ENCODE assay signal across 10 cellular contexts in the genomic region with DNA sequence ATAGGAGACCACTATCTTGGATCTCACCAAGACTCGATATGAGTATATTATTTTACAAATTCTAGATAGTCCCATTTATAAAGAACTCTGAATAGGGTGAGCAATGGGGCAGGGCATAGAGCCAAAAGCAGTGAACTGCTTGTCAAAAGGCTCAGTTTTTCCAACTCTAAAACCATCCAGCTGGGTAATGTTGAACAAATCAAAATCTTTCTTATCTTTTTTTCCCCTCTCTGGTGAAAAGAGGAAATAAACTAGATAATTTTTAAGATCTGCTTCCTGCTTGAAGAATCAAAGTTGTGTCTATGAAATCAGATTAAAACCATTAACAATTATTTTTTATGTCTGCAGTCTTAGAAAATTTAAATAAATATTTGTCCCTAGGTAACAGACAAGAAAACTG.
DNase-seq lines count a peak whose midpoint lies in the region; ATAC-seq and TF ChIP-seq lines count a peak whose summit lies in the region.
"Had no signal": no experiment of that assay in that cellular context is flagged by ENCODE, and none has a peak within 500 bp of the region (broad histone marks: within the 10 kb centered on the region; RNA-seq: fewer than 3 reads in every experiment).

No MANE protein-coding gene starts in this region.

- no peaks in the 10 kb centered on the region for H3K27me3 ChIP-seq in upper lobe of left lung

- ATAC-seq in upper lobe of left lung (ENCODE audit: low FRiP score in 2 of 2) = peak in 1 of 2 donors; percentile 34
- no peak for ATAC-seq in GM21825 (IDR thresholded peaks at IDR 0.05; ENCODE audit: unreplicated experiment)

- no peak for TF ChIP-seq POLR2A in upper lobe of left lung (IDR thresholded peaks at IDR 0.05)

- TF ChIP-seq CTCF in choroid plexus epithelial cell (conservative IDR thresholded peaks at IDR 0.05; ENCODE audit: low read depth, low read length) (no peak), upper lobe of left lung (IDR thresholded peaks at IDR 0.05) (no peak)

- no peaks in the 10 kb centered on the region for H3K36me3 Mint-ChIP-seq in activated T-cell treated with anti-CD3 and anti-CD28 coated beads, Interleukin-2, amount 50 U/mL, for 24 hours (ENCODE audit: low read depth)
- H3K36me3 Mint-ChIP-seq in T-helper 2 cell treated with Interferon-gamma antibody and Interleukin-4, amounts not matched to agents 5 μg/mL and 100 μg/mL, for 36 hours (ENCODE audit: low read depth) = no peaks in the 10 kb centered on the region
- H3K36me3 Mint-ChIP-seq in activated T-helper 1 cell treated with anti-CD3 and anti-CD28 coated beads, Interleukin-12 subunit alpha, Interleukin-12 subunit beta, Interleukin-2, Interleukin-4 antibody, amounts not matched to agents 30 ng/mL and 10 ng/mL and 1 ng/mL, durations not matched to agents 14 hours and 24 hours and 36 hours (ENCODE audit: low read depth) = no peaks in the 10 kb centered on the region

- no peak for DNase-seq in activated T-cell treated with anti-CD3 and anti-CD28 coated beads, Interleukin-2, amount 50 U/mL, for 24 hours
- DNase-seq in activated T-cell treated with anti-CD3 and anti-CD28 coated beads, Interleukin-2, amount 50 U/mL, for 48 hours = no peak
- DNase-seq in choroid plexus epithelial cell (ENCODE audit: low read depth) (peak; percentile 76), medulla oblongata (ENCODE audit: extremely low spot score) (peak; percentile 29), upper lobe of left lung (no peak)
- no peak for DNase-seq in T-helper 2 cell treated with Interferon-gamma antibody and Interleukin-4, amounts not matched to agents 5 μg/mL and 100 μg/mL, for 36 hours (ENCODE audit: low spot score)
- no peak for DNase-seq in activated T-helper 1 cell treated with anti-CD3 and anti-CD28 coated beads, Interleukin-12 subunit alpha, Interleukin-12 subunit beta, Interleukin-2, Interleukin-4 antibody, amounts not matched to agents 30 ng/mL and 10 ng/mL and 1 ng/mL, durations not matched to agents 14 hours and 24 hours and 36 hours (ENCODE audit: low spot score)
- DNase-seq: activated T-cell treated with anti-CD3 and anti-CD28 coated beads, Interleukin-2, amount 50 U/mL, for 1 hour had no signal

- no peak overlapping the region for H3K4me3 Mint-ChIP-seq in activated T-cell treated with anti-CD3 and anti-CD28 coated beads, Interleukin-2, amount 50 U/mL, for 24 hours
- no peak overlapping the region for H3K4me3 Mint-ChIP-seq in T-helper 2 cell treated with Interferon-gamma antibody and Interleukin-4, amounts not matched to agents 5 μg/mL and 100 μg/mL, for 36 hours
- no peak overlapping the region for H3K4me3 Mint-ChIP-seq in activated T-helper 1 cell treated with anti-CD3 and anti-CD28 coated beads, Interleukin-12 subunit alpha, Interleukin-12 subunit beta, Interleukin-2, Interleukin-4 antibody, amounts not matched to agents 30 ng/mL and 10 ng/mL and 1 ng/mL, durations not matched to agents 14 hours and 24 hours and 36 hours

- H3K4me3 ChIP-seq in choroid plexus epithelial cell (ENCODE audit: low read depth, low read length) (no peak overlapping the region), upper lobe of left lung (no peak overlapping the region)

- peaks cover 23% of the 10 kb centered on the region for H3K4me1 Mint-ChIP-seq in activated T-cell treated with anti-CD3 and anti-CD28 coated beads, Interleukin-2, amount 50 U/mL, for 24 hours (ENCODE audit: low read depth)
- peaks cover 6% of the 10 kb centered on the region for H3K4me1 Mint-ChIP-seq in T-helper 2 cell treated with Interferon-gamma antibody and Interleukin-4, amounts not matched to agents 5 μg/mL and 100 μg/mL, for 36 hours (ENCODE audit: low read depth)
- H3K4me1 Mint-ChIP-seq in activated T-helper 1 cell treated with anti-CD3 and anti-CD28 coated beads, Interleukin-12 subunit alpha, Interleukin-12 subunit beta, Interleukin-2, Interleukin-4 antibody, amounts not matched to agents 30 ng/mL and 10 ng/mL and 1 ng/mL, durations not matched to agents 14 hours and 24 hours and 36 hours (ENCODE audit: low read depth) = peaks cover 6% of the 10 kb centered on the region

- no peaks in the 10 kb centered on the region for H3K9me3 ChIP-seq in upper lobe of left lung

- intact Hi-C loops in activated T-helper 1 cell treated with anti-CD3 and anti-CD28 coated beads, Interleukin-12 subunit alpha, Interleukin-12 subunit beta, Interleukin-2, Interleukin-4 antibody, amounts not matched to agents 30 ng/mL and 10 ng/mL and 1 ng/mL, durations not matched to agents 14 hours and 24 hours and 36 hours (cut with micrococcal nuclease) = no loop called here

- H3K9me3 Mint-ChIP-seq in activated T-cell treated with anti-CD3 and anti-CD28 coated beads, Interleukin-2, amount 50 U/mL, for 24 hours = peaks cover under 1% of the 10 kb centered on the region
- no peaks in the 10 kb centered on the region for H3K9me3 Mint-ChIP-seq in T-helper 2 cell treated with Interferon-gamma antibody and Interleukin-4, amounts not matched to agents 5 μg/mL and 100 μg/mL, for 36 hours
- H3K9me3 Mint-ChIP-seq in activated T-helper 1 cell treated with anti-CD3 and anti-CD28 coated beads, Interleukin-12 subunit alpha, Interleukin-12 subunit beta, Interleukin-2, Interleukin-4 antibody, amounts not matched to agents 30 ng/mL and 10 ng/mL and 1 ng/mL, durations not matched to agents 14 hours and 24 hours and 36 hours = peaks cover 2% of the 10 kb centered on the region

- H3K27ac ChIP-seq in upper lobe of left lung = peak overlapping the region; percentile 57 to 91 (median 82)
- H3K27ac ChIP-seq: KMS-11 had no signal

- no peaks in the 10 kb centered on the region for H3K27me3 Mint-ChIP-seq in activated T-cell treated with anti-CD3 and anti-CD28 coated beads, Interleukin-2, amount 50 U/mL, for 24 hours
- peaks cover 4% of the 10 kb centered on the region for H3K27me3 Mint-ChIP-seq in T-helper 2 cell treated with Interferon-gamma antibody and Interleukin-4, amounts not matched to agents 5 μg/mL and 100 μg/mL, for 36 hours (ENCODE audit: low read depth)
- H3K27me3 Mint-ChIP-seq in activated T-helper 1 cell treated with anti-CD3 and anti-CD28 coated beads, Interleukin-12 subunit alpha, Interleukin-12 subunit beta, Interleukin-2, Interleukin-4 antibody, amounts not matched to agents 30 ng/mL and 10 ng/mL and 1 ng/mL, durations not matched to agents 14 hours and 24 hours and 36 hours (ENCODE audit: insufficient read depth) = no peaks in the 10 kb centered on the region

- H3K36me3 ChIP-seq in upper lobe of left lung = no peaks in the 10 kb centered on the region

- H3K4me1 ChIP-seq in upper lobe of left lung = peaks cover 33 to 51% (median 38%) of the 10 kb centered on the region in 4 donors

- H3K27ac Mint-ChIP-seq in activated T-cell treated with anti-CD3 and anti-CD28 coated beads, Interleukin-2, amount 50 U/mL, for 24 hours = peak overlapping the region; percentile 42
- H3K27ac Mint-ChIP-seq in T-helper 2 cell treated with Interferon-gamma antibody and Interleukin-4, amounts not matched to agents 5 μg/mL and 100 μg/mL, for 36 hours = no peak overlapping the region
- H3K27ac Mint-ChIP-seq in activated T-helper 1 cell treated with anti-CD3 and anti-CD28 coated beads, Interleukin-12 subunit alpha, Interleukin-12 subunit beta, Interleukin-2, Interleukin-4 antibody, amounts not matched to agents 30 ng/mL and 10 ng/mL and 1 ng/mL, durations not matched to agents 14 hours and 24 hours and 36 hours = no peak overlapping the region

- no peak for TF ChIP-seq EP300 in upper lobe of left lung (IDR thresholded peaks at IDR 0.05)

- 53 to 65% methylated on average over 1 of the region's 1 CpG for WGBS in upper lobe of left lung, 2 donors

Comparison
In these comparisons a context has a peak if more than half of its experiments do, and no peak if none do; other contexts are left out.
1. DNase-seq: peak in choroid plexus epithelial cell (single experiment) and medulla oblongata (single experiment); none in activated T-cell treated with anti-CD3 and anti-CD28 coated beads, Interleukin-2, amount 50 U/mL, for 24 hours (single experiment), activated T-cell treated with anti-CD3 and anti-CD28 coated beads, Interleukin-2, amount 50 U/mL, for 48 hours (0 of 2), upper lobe of left lung (0 of 2), T-helper 2 cell treated with Interferon-gamma antibody and Interleukin-4, amounts not matched to agents 5 μg/mL and 100 μg/mL, for 36 hours (single experiment) and activated T-helper 1 cell treated with anti-CD3 and anti-CD28 coated beads, Interleukin-12 subunit alpha, Interleukin-12 subunit beta, Interleukin-2, Interleukin-4 antibody, amounts not matched to agents 30 ng/mL and 10 ng/mL and 1 ng/mL, durations not matched to agents 14 hours and 24 hours and 36 hours (single experiment).